1 cellular context compared by ENCODE assay signal in the genomic region with DNA sequence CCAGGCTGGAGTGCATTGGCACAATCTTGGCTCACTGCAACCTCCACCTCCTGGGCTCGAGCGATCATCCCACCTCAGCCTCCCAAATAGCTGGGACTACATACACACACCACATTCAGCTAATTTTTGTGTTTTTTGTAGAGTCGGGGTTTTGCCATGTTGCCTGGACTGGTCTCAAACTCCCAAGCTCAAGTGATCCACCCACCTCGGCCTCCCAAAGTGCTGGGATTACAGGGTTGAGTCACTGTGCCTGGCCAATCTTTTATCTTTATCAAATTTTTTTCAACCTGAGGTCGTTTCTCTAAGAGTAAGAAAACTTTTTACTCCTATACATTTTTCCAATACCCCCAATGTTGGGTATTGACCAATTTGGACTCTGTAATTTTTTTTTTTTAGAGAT.
TF ChIP-seq lines count a peak whose summit lies in the region.

No MANE protein-coding gene starts in this region.

TF ChIP-seq in GM23338, 12 proteins besides CTCF, POLR2A, EP300 and RAD21 (continued from another document):
- no peak for TF ChIP-seq ZNF331 (CRISPR knock-in tag; IDR thresholded peaks at IDR 0.05; ENCODE audit: low read depth)
- no peak for TF ChIP-seq POLR2AphosphoS5 (IDR thresholded peaks at IDR 0.05; ENCODE audit: low read depth)
